12 cellular contexts compared by ENCODE assay signal in the genomic region with DNA sequence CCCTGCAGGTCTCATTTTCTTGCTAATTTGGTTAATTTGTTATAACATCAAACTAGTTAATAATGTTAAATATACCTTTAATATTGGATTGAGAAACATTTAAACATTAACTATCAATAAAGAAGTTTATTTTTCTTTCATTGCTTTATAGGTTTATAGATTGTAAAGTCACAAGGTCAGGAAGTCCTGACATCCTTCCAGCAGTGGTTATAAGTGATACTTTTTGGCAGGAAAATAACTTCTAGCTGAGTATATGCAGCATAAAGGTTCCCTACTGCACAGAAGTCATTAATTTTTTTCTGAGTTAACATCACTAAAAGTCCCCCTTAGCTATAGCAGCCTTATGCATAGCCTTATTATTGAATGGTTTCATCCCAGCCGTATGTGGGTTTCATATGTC.
A peak's percentile ranks its signal among the peaks of the same experiment; 100 is the strongest.
DNase-seq lines count a peak whose midpoint lies in the region; ATAC-seq and TF ChIP-seq lines count a peak whose summit lies in the region.
"Had no signal": no experiment of that assay in that cellular context is flagged by ENCODE, and none has a peak within 500 bp of the region (broad histone marks: within the 10 kb centered on the region; RNA-seq: fewer than 3 reads in every experiment).

No MANE protein-coding gene starts in this region.

- no peaks in the 10 kb centered on the region for H3K27me3 Mint-ChIP-seq in activated naive CD8-positive, alpha-beta T cell treated with anti-CD3 and anti-CD28 coated beads, Interleukin-2, amount 10 ng/mL, durations not matched to agents 7 days and 5 days
- H3K27me3 Mint-ChIP-seq in activated naive CD8-positive, alpha-beta T cell treated with anti-CD3 and anti-CD28 coated beads for 36 hours = no peaks in the 10 kb centered on the region
- H3K27me3 Mint-ChIP-seq in immature natural killer cell (ENCODE audit: low read depth in 3 of 3) = peaks cover 0 to 4% (median 0%) of the 10 kb centered on the region in 3 donors
- H3K27me3 Mint-ChIP-seq in activated CD4-positive, alpha-beta T cell treated with anti-CD3 and anti-CD28 coated beads for 36 hours = no peaks in the 10 kb centered on the region
- H3K27me3 Mint-ChIP-seq: CD4-positive, alpha-beta T cell had no signal

- no peak for ATAC-seq in activated naive CD8-positive, alpha-beta T cell treated with anti-CD3 and anti-CD28 coated beads, Interleukin-2, amount 10 ng/mL, durations not matched to agents 7 days and 5 days (ENCODE audit: low read depth)
- ATAC-seq in activated CD4-positive, alpha-beta T cell treated with anti-CD3 and anti-CD28 coated beads for 36 hours = no peak

- H3K9me3 Mint-ChIP-seq in activated naive CD8-positive, alpha-beta T cell treated with anti-CD3 and anti-CD28 coated beads, Interleukin-2, amount 10 ng/mL, durations not matched to agents 7 days and 5 days = no peaks in the 10 kb centered on the region
- H3K9me3 Mint-ChIP-seq in activated naive CD8-positive, alpha-beta T cell treated with anti-CD3 and anti-CD28 coated beads for 36 hours = no peaks in the 10 kb centered on the region
- no peaks in the 10 kb centered on the region for H3K9me3 Mint-ChIP-seq in immature natural killer cell
- no peaks in the 10 kb centered on the region for H3K9me3 Mint-ChIP-seq in activated CD4-positive, alpha-beta T cell treated with anti-CD3 and anti-CD28 coated beads for 36 hours (ENCODE audit: low read depth)
- H3K9me3 Mint-ChIP-seq: CD4-positive, alpha-beta T cell; H9 had no signal

- no peak overlapping the region for H3K4me3 Mint-ChIP-seq in activated naive CD8-positive, alpha-beta T cell treated with anti-CD3 and anti-CD28 coated beads, Interleukin-2, amount 10 ng/mL, durations not matched to agents 7 days and 5 days
- no peak overlapping the region for H3K4me3 Mint-ChIP-seq in activated naive CD8-positive, alpha-beta T cell treated with anti-CD3 and anti-CD28 coated beads for 36 hours
- peak overlapping the region in 3 of 5 donors; percentile 8 to 22 (median 13) for H3K4me3 Mint-ChIP-seq in immature natural killer cell
- H3K4me3 Mint-ChIP-seq in activated CD4-positive, alpha-beta T cell treated with anti-CD3 and anti-CD28 coated beads for 36 hours = no peak overlapping the region
- H3K4me3 Mint-ChIP-seq: CD4-positive, alpha-beta T cell; H9 had no signal

- CTCF ChIA-PET in activated CD4-positive, alpha-beta T cell treated with anti-CD3 and anti-CD28 coated beads for 36 hours (lab: Charles Lee) = interaction anchor here (0.7 to 1.3 kb wide), 3 partner anchors 25 to 131 kb away, joined by 3 to 9 read pairs (median 3); no protein-coding TSS in a partner anchor

- H3K36me3 Mint-ChIP-seq in activated naive CD8-positive, alpha-beta T cell treated with anti-CD3 and anti-CD28 coated beads, Interleukin-2, amount 10 ng/mL, durations not matched to agents 7 days and 5 days = peaks cover 56% of the 10 kb centered on the region
- H3K36me3 Mint-ChIP-seq in activated naive CD8-positive, alpha-beta T cell treated with anti-CD3 and anti-CD28 coated beads for 36 hours = peaks cover 16% of the 10 kb centered on the region
- peaks cover 12 to 25% (median 21%) of the 10 kb centered on the region in 3 donors for H3K36me3 Mint-ChIP-seq in immature natural killer cell
- peaks cover 47% of the 10 kb centered on the region for H3K36me3 Mint-ChIP-seq in activated CD4-positive, alpha-beta T cell treated with anti-CD3 and anti-CD28 coated beads for 36 hours (ENCODE audit: low read depth)

- TF ChIP-seq CTCF in VCaP (conservative IDR thresholded peaks at IDR 0.05) = no peak

- no peak for DNase-seq in activated naive CD8-positive, alpha-beta T cell treated with anti-CD3 and anti-CD28 coated beads, Interleukin-2, amount 10 ng/mL, durations not matched to agents 7 days and 5 days
- DNase-seq in activated naive CD8-positive, alpha-beta T cell treated with anti-CD3 and anti-CD28 coated beads for 36 hours = no peak
- DNase-seq in immature natural killer cell (no peak), caudate nucleus (lab: John Stamatoyannopoulos, UW) (no peak), NK-92 (lab: John Stamatoyannopoulos, UW; ENCODE audit: unreplicated experiment) (no peak)
- DNase-seq in activated CD4-positive, alpha-beta T cell treated with anti-CD3 and anti-CD28 coated beads for 36 hours = no peak
- DNase-seq: AML-193; Caco-2; CD4-positive, alpha-beta T cell; H9 had no signal

- POLR2A ChIA-PET in activated naive CD8-positive, alpha-beta T cell treated with anti-CD3 and anti-CD28 coated beads, Interleukin-2, amount 10 ng/mL, durations not matched to agents 7 days and 5 days (lab: Charles Lee) = interaction anchor here (0.7 kb wide), 1 partner anchor 86 kb away, joined by 3 read pairs; the partner anchor contains the start of gene LNPEP
- POLR2A ChIA-PET in activated CD4-positive, alpha-beta T cell treated with anti-CD3 and anti-CD28 coated beads for 36 hours (lab: Charles Lee) = no interaction called here

- intact Hi-C loops in activated CD4-positive, alpha-beta T cell treated with anti-CD3 and anti-CD28 coated beads for 36 hours (cut with DNase I, micrococcal nuclease) = loop anchor here in 1 of 2 experiments (10.0 kb wide), 1 partner anchor 397 kb away; no protein-coding TSS in a partner anchor

- H3K27ac Mint-ChIP-seq in activated naive CD8-positive, alpha-beta T cell treated with anti-CD3 and anti-CD28 coated beads, Interleukin-2, amount 10 ng/mL, durations not matched to agents 7 days and 5 days = peak overlapping the region; percentile 68
- no peak overlapping the region for H3K27ac Mint-ChIP-seq in activated naive CD8-positive, alpha-beta T cell treated with anti-CD3 and anti-CD28 coated beads for 36 hours
- H3K27ac Mint-ChIP-seq in immature natural killer cell = peak overlapping the region; percentile 37 to 78 (median 56)
- no peak overlapping the region for H3K27ac Mint-ChIP-seq in activated CD4-positive, alpha-beta T cell treated with anti-CD3 and anti-CD28 coated beads for 36 hours
- H3K27ac Mint-ChIP-seq: CD4-positive, alpha-beta T cell; H9 had no signal

- H3K27ac ChIP-seq in VCaP = peak overlapping the region; percentile 67
- no peak overlapping the region for H3K27ac ChIP-seq in caudate nucleus (ENCODE audit: low read depth, low read length)
- H3K27ac ChIP-seq: C4-2B had no signal

- peaks cover 24% of the 10 kb centered on the region for H3K4me1 Mint-ChIP-seq in activated naive CD8-positive, alpha-beta T cell treated with anti-CD3 and anti-CD28 coated beads, Interleukin-2, amount 10 ng/mL, durations not matched to agents 7 days and 5 days
- H3K4me1 Mint-ChIP-seq in activated naive CD8-positive, alpha-beta T cell treated with anti-CD3 and anti-CD28 coated beads for 36 hours = peaks cover 20% of the 10 kb centered on the region
- H3K4me1 Mint-ChIP-seq in immature natural killer cell = peaks cover 31 to 48% of the 10 kb centered on the region in 2 donors
- peaks cover 12% of the 10 kb centered on the region for H3K4me1 Mint-ChIP-seq in activated CD4-positive, alpha-beta T cell treated with anti-CD3 and anti-CD28 coated beads for 36 hours

Comparison
In these comparisons a context has a peak if more than half of its experiments do, and no peak if none do; other contexts are left out.
1. H3K27ac Mint-ChIP-seq: peak in activated naive CD8-positive, alpha-beta T cell treated with anti-CD3 and anti-CD28 coated beads, Interleukin-2, amount 10 ng/mL, durations not matched to agents 7 days and 5 days (single experiment) and immature natural killer cell (6 of 6); none in activated naive CD8-positive, alpha-beta T cell treated with anti-CD3 and anti-CD28 coated beads for 36 hours (single experiment) and activated CD4-positive, alpha-beta T cell treated with anti-CD3 and anti-CD28 coated beads for 36 hours (single experiment).
2. H3K4me3 Mint-ChIP-seq: peak in immature natural killer cell (3 of 5); none in activated naive CD8-positive, alpha-beta T cell treated with anti-CD3 and anti-CD28 coated beads, Interleukin-2, amount 10 ng/mL, durations not matched to agents 7 days and 5 days (single experiment), activated naive CD8-positive, alpha-beta T cell treated with anti-CD3 and anti-CD28 coated beads for 36 hours (single experiment) and activated CD4-positive, alpha-beta T cell treated with anti-CD3 and anti-CD28 coated beads for 36 hours (single experiment).